Comparison of ENCODE assay signal across 8 cellular contexts in the genomic region with DNA sequence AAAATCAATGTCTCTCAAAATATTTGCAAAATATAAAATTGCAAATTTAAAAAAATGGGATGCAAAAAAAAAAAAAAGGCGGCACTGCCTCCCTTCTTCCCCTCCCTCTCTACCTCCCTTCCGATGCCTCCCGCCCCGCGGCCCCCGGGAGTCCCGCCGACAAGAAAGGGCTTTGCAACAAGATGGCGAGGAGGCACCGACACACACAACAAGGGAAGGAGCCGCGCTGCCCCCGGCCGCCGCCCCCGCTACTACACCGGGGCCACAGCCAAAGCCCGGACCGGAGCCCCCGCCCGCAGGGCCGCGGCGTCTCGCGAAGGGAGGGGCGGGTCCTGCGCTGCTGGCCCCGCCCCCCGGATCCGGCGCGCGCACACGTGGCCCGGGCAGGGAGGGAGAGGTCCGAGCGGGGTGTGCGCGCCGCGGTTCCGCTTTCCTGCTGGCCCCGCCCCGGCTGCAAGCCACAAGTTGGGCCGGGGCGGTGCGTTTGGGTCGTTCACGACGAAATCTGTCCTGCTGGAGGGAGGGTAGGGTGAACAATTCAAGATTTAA. TPM values are rescaled to one million over a fixed set of nuclear protein-coding genes. Genes with fewer than 3 reads are reported as not detected.
DNase-seq lines count a peak whose midpoint lies in the region; FAIRE-seq and TF ChIP-seq lines count a peak whose summit lies in the region.

Gene MNT (minus strand): TSS at position 184 of the 549 bp plus-strand sequence. CDS start 348 bp downstream, outside the sequence.

- peak within 1 kb of the TSS; percentile 97 to 100 (median 99) for H3K27ac Mint-ChIP-seq in H9

- H3K56ac ChIP-seq in H9 (ENCODE audit: insufficient read length, low read depth, low read length), result no peak within 1 kb of the TSS

- H4K8ac ChIP-seq in H9 (replicated peaks; ENCODE audit: insufficient read length, low read depth, low read length), result no peak within 1 kb of the TSS

- H4K20me1 ChIP-seq in H9 (ENCODE audit: control insufficient read depth, insufficient read depth, insufficient read length), result no peaks in the 10 kb centered on the region
- no peaks in the 10 kb centered on the region for H4K20me1 ChIP-seq in MM.1S (ENCODE audit: insufficient read depth, low read length)

- H3K4me3 Mint-ChIP-seq in H9, result peak within 1 kb of the TSS; percentile 91 to 99

- H4K5ac ChIP-seq in H9 (ENCODE audit: insufficient read length, low read depth, low read length), result no peak within 1 kb of the TSS

- H2BK15ac ChIP-seq in H9 (ENCODE audit: low read depth, low read length), result no peak within 1 kb of the TSS

- no peak for FAIRE-seq in frontal cortex (lab: Jason Lieb, UNC)

- peak within 1 kb of the TSS; percentile 85 for H3K4me2 ChIP-seq in H9 (ENCODE audit: insufficient read depth, insufficient read length, low read length)
- H3K4me2 ChIP-seq in MM.1S (ENCODE audit: low read depth, low read length), result peak within 1 kb of the TSS; percentile 100

- H3K9me3 Mint-ChIP-seq in H9, result no peaks in the 10 kb centered on the region; a peak in 1 of 5 replicates

- no peak for TF ChIP-seq CTCF in H9 (conservative IDR thresholded peaks at IDR 0.05)
- no peak for TF ChIP-seq CTCF in MM.1S (IDR thresholded peaks at IDR 0.05; ENCODE audit: low read length)
- peak; percentile 36 for TF ChIP-seq CTCF in neutrophil (IDR thresholded peaks at IDR 0.05)

- peaks cover 22% of the 10 kb centered on the region for H3K23me2 ChIP-seq in H9 (ENCODE audit: insufficient read length, low read depth, low read length, poor library complexity, severe bottlenecking)

- peaks cover 30 to 35% of the 10 kb centered on the region in 2 experiments for H3K4me1 Mint-ChIP-seq in H9

- peaks cover 11% of the 10 kb centered on the region; the same call in 1 of the 2 replicates for H3K4me1 ChIP-seq in H9 (ENCODE audit: insufficient read depth, low read length)
- H3K4me1 ChIP-seq in MM.1S (ENCODE audit: low read length), result peaks cover 5% of the 10 kb centered on the region; the same call in 1 of the 2 replicates
- peaks cover 8% of the 10 kb centered on the region for H3K4me1 ChIP-seq in SJCRH30
- H3K4me1 ChIP-seq in neutrophil (ENCODE audit: control insufficient read depth in 1 of 2, insufficient read depth in 1 of 2, low read depth in 1 of 2, low read length in 1 of 2), result peaks cover 70 to 77% of the 10 kb centered on the region in 2 experiments
- peaks cover 32 to 81% (median 73%) of the 10 kb centered on the region in 5 donors for H3K4me1 ChIP-seq in subcutaneous abdominal adipose tissue (ENCODE audit: control insufficient read depth in 5 of 5, insufficient read depth in 5 of 5, low read length in 5 of 5)

- no peak within 1 kb of the TSS; the same call in 1 of the 2 replicates for H3K4ac ChIP-seq in H9 (ENCODE audit: low read depth, low read length)

- H3K27me3 ChIP-seq in H9 (ENCODE audit: insufficient read depth, low read length), result no peaks in the 10 kb centered on the region
- H3K27me3 ChIP-seq in MM.1S (replicated peaks; ENCODE audit: insufficient read depth, low read length), result no peaks in the 10 kb centered on the region
- no peaks in the 10 kb centered on the region for H3K27me3 ChIP-seq in SJCRH30
- no peaks in the 10 kb centered on the region for H3K27me3 ChIP-seq in neutrophil
- no peaks in the 10 kb centered on the region for H3K27me3 ChIP-seq in subcutaneous abdominal adipose tissue (ENCODE audit: control insufficient read depth in 5 of 5, insufficient read depth in 4 of 5, low read length in 5 of 5)

- H4K91ac ChIP-seq in H9 (ENCODE audit: insufficient read length, low read depth, low read length), result no peak within 1 kb of the TSS

- H3K36me3 ChIP-seq in MM.1S (replicated peaks; ENCODE audit: insufficient read depth, low read length) (no peaks in the 10 kb centered on the region), SJCRH30 (no peaks in the 10 kb centered on the region), neutrophil (no peaks in the 10 kb centered on the region), subcutaneous abdominal adipose tissue (ENCODE audit: control insufficient read depth in 5 of 5, insufficient read depth in 5 of 5, low read length in 5 of 5) (no peaks in the 10 kb centered on the region)

- H3K23ac ChIP-seq in H9 (ENCODE audit: insufficient read length, low read depth, low read length), result no peak within 1 kb of the TSS

- H3K4me3 ChIP-seq in MM.1S (ENCODE audit: low read length) (peak within 1 kb of the TSS; percentile 98), SJCRH30 (peak within 1 kb of the TSS; percentile 86), neutrophil (ENCODE audit: low read depth in 1 of 2, low read length in 1 of 2) (peak within 1 kb of the TSS; percentile 69 to 95), subcutaneous abdominal adipose tissue (ENCODE audit: low read depth in 1 of 5, low read length in 5 of 5) (peak within 1 kb of the TSS; percentile 68 to 97 (median 87))

- peak; percentile 93 for DNase-seq in ELR (ENCODE audit: low read depth)
- peak; percentile 98 for DNase-seq in H9
- peak; percentile 94 for DNase-seq in MM.1S
- peak; percentile 88 to 89 for DNase-seq in SJCRH30
- DNase-seq in activated naive CD4-positive, alpha-beta T cell (lab: John Stamatoyannopoulos, UW), result peak; percentile 84 to 95 (median 87)
- DNase-seq in frontal cortex (ENCODE audit: low spot score in 2 of 2), result peak; percentile 91 to 97

- no CpG with 5 or more reads among the region's 51 CpGs for WGBS in H9 (ENCODE audit: extremely low coverage, insufficient read length, low lambda C conversion rate)

- H2BK5ac ChIP-seq in H9 (ENCODE audit: insufficient read length, low read length), result peak within 1 kb of the TSS; percentile 55

- no peak within 1 kb of the TSS for H2BK20ac ChIP-seq in H9 (ENCODE audit: low read depth, low read length, poor library complexity, severe bottlenecking)

- H2AFZ ChIP-seq in H9 (ENCODE audit: low read length) (no peak within 1 kb of the TSS), MM.1S (ENCODE audit: low read length) (peak within 1 kb of the TSS; percentile 75)

- peak within 1 kb of the TSS; percentile 95 for H3K18ac ChIP-seq in H9 (ENCODE audit: insufficient read length, low read depth, low read length)

- H3K14ac ChIP-seq in H9 (ENCODE audit: insufficient read depth, low read length), result peak within 1 kb of the TSS; percentile 62

- peaks cover 2% of the 10 kb centered on the region; the same call in 1 of the 2 replicates for H3K79me2 ChIP-seq in H9 (ENCODE audit: insufficient read depth, low read length)
- peaks cover 38% of the 10 kb centered on the region for H3K79me2 ChIP-seq in MM.1S (ENCODE audit: low read length)

- H3T11ph ChIP-seq in H9 (ENCODE audit: low read length), result no peak within 1 kb of the TSS

- H3K27ac ChIP-seq in H9 (ENCODE audit: insufficient read length, low read depth, low read length), result peak within 1 kb of the TSS; percentile 88
- peak within 1 kb of the TSS; percentile 100 for H3K27ac ChIP-seq in MM.1S (ENCODE audit: low read length)
- H3K27ac ChIP-seq in SJCRH30, result peak within 1 kb of the TSS; percentile 94
- peak within 1 kb of the TSS; percentile 100 for H3K27ac ChIP-seq in neutrophil
- peak within 1 kb of the TSS; percentile 96 for H3K27ac ChIP-seq in subcutaneous abdominal adipose tissue (ENCODE audit: low read depth, low read length)

- peaks cover 5% of the 10 kb centered on the region for H3K27me3 Mint-ChIP-seq in H9 (ENCODE audit: low read depth)

- no peaks in the 10 kb centered on the region for H3K9me3 ChIP-seq in H9 (ENCODE audit: control insufficient read depth, low read depth, low read length)
- H3K9me3 ChIP-seq in MM.1S (replicated peaks; ENCODE audit: insufficient read depth, low read length), result no peaks in the 10 kb centered on the region
- H3K9me3 ChIP-seq in SJCRH30 (replicated peaks), result no peaks in the 10 kb centered on the region
- no peaks in the 10 kb centered on the region for H3K9me3 ChIP-seq in neutrophil
- no peaks in the 10 kb centered on the region for H3K9me3 ChIP-seq in subcutaneous abdominal adipose tissue (ENCODE audit: control insufficient read depth in 5 of 5, low read length in 5 of 5)

- no peak within 1 kb of the TSS for H2BK120ac ChIP-seq in H9 (ENCODE audit: low read depth, low read length, poor library complexity, severe bottlenecking)

- peaks cover 0 to 5% (median 0%) of the 10 kb centered on the region in 3 experiments; a peak in 1 of 7 replicates for H3K36me3 Mint-ChIP-seq in H9 (ENCODE audit: insufficient read depth in 1 of 3, low read depth in 3 of 3)

- H3F3A ChIP-seq in MM.1S (ENCODE audit: insufficient read depth, low read length), result peaks cover 13% of the 10 kb centered on the region; the same call in 1 of the 2 replicates

- H2BK12ac ChIP-seq in H9 (ENCODE audit: insufficient read length, low read depth, low read length), result no peak within 1 kb of the TSS

- H2AK5ac ChIP-seq in H9 (ENCODE audit: insufficient read length, low read length), result no peak within 1 kb of the TSS

- H3K9ac ChIP-seq in H9 (ENCODE audit: extremely low read depth, insufficient read length, low read length), result peak within 1 kb of the TSS; percentile 86
- peak within 1 kb of the TSS; percentile 98 for H3K9ac ChIP-seq in MM.1S (ENCODE audit: low read length)
- H3K9ac ChIP-seq in subcutaneous abdominal adipose tissue (ENCODE audit: low read length in 5 of 5), result peak within 1 kb of the TSS; percentile 73 to 97 (median 95)

- no peaks in the 10 kb centered on the region for H3K9me2 ChIP-seq in MM.1S (replicated peaks; ENCODE audit: insufficient read depth, low read length)

- H3K79me1 ChIP-seq in H9 (ENCODE audit: insufficient read depth, low read depth, low read length, poor library complexity, severe bottlenecking), result no peaks in the 10 kb centered on the region

RNA-seq across cellular contexts. Expression of gene MNT, which starts in this region (rescaled TPM):
- total RNA-seq in H9 (2021), result 37.4 and 38.9 TPM in 2 replicates
- 8.7 and 10.1 TPM in 2 replicates for total RNA-seq in SJCRH30 (2014; rRNA removed; shearing (Covaris generic))
- total RNA-seq in frontal cortex, result 7.7 TPM

Comparison
In these comparisons a context has a peak if more than half of its experiments do, and no peak if none do; other contexts are left out.
1. Peak in every context shown above with its lines: DNase-seq, H3K4me3 ChIP-seq and H3K27ac ChIP-seq.